ENCODE assay signal across 8 cellular contexts in genomic region chr17:15456972-15457722, GRCh38. TPM values are rescaled to one million over a fixed set of nuclear protein-coding genes. Genes with fewer than 3 reads are reported as not detected.
A peak's percentile ranks its signal among the peaks of the same experiment; 100 is the strongest.
DNase-seq lines count a peak whose midpoint lies in the region; ATAC-seq and TF ChIP-seq lines count a peak whose summit lies in the region.

No MANE protein-coding gene starts in this region.

- H2BK5ac ChIP-seq in neuronal stem cell (ENCODE audit: low read length), result no peak overlapping the region

- no peak for ATAC-seq in PC-3

- no peak overlapping the region for H3K4ac ChIP-seq in neuronal stem cell (ENCODE audit: low read length)

- H3K27me3 ChIP-seq in PC-3 (ENCODE audit: low read length) (no peaks in the 10 kb centered on the region), neuronal stem cell (ENCODE audit: control insufficient read depth in 3 of 3, insufficient read depth in 3 of 3, low read depth in 1 of 3, low read length in 3 of 3) (no peaks in the 10 kb centered on the region)

- no peaks in the 10 kb centered on the region for H3K79me2 ChIP-seq in PC-3 (ENCODE audit: low read length)

- intact Hi-C loops in PC-3 (cut with micrococcal nuclease), result no loop called here

- H3K36me3 ChIP-seq in PC-3 (ENCODE audit: low read depth, low read length) (peaks cover 5% of the 10 kb centered on the region), neuronal stem cell (replicated peaks in 1 of 2; ENCODE audit: control insufficient read depth in 2 of 2, insufficient read depth in 2 of 2, low read length in 2 of 2) (peaks cover 0 to 4% of the 10 kb centered on the region in 2 donors)

- DNase-seq in AG10803 (ENCODE audit: low read depth), result peak; percentile 99
- DNase-seq in PC-3, result peak; percentile 45
- peak; percentile 94 for DNase-seq in fibroblast of mammary gland (ENCODE audit: low read depth)
- DNase-seq in neuronal stem cell (ENCODE audit: low spot score), result no peak
- no peak for DNase-seq in NCI-H1930 (lab: John Stamatoyannopoulos, UW)
- DNase-seq in GM20000 (ENCODE audit: low spot score), result no peak
- no peak for DNase-seq in NCI-H1436 (lab: John Stamatoyannopoulos, UW)
- DNase-seq in activated naive CD4-positive, alpha-beta T cell treated with anti-CD3 and anti-CD28 coated beads, Interleukin-2, amount 10 ng/mL, durations not matched to agents 7 days and 5 days, result no peak

- H4K91ac ChIP-seq in neuronal stem cell (ENCODE audit: low read depth, low read length, poor library complexity), result no peak overlapping the region

- no peaks in the 10 kb centered on the region for H3K36me3 Mint-ChIP-seq in activated naive CD4-positive, alpha-beta T cell treated with anti-CD3 and anti-CD28 coated beads, Interleukin-2, amount 10 ng/mL, durations not matched to agents 7 days and 5 days

- BruUV-seq in PC-3 (replicated peaks; lab: Mats Ljungman, UMichigan), result no TSS peak

- CTCF ChIA-PET in PC-3 (lab: Charles Lee), result no interaction called here
- CTCF ChIA-PET in activated naive CD4-positive, alpha-beta T cell treated with anti-CD3 and anti-CD28 coated beads, Interleukin-2, amount 10 ng/mL, durations not matched to agents 7 days and 5 days (lab: Charles Lee), result interaction anchor here (0.7 kb wide), 1 partner anchor 21 kb away, joined by 3 read pairs; no protein-coding TSS in a partner anchor

- no peaks in the 10 kb centered on the region for H4K20me1 ChIP-seq in PC-3 (ENCODE audit: low read length)

- peak overlapping the region; percentile 27 for H3K4me3 ChIP-seq in AG10803 (ENCODE audit: low read length)
- no peak overlapping the region for H3K4me3 ChIP-seq in PC-3 (ENCODE audit: low read length)
- H3K4me3 ChIP-seq in fibroblast of mammary gland (ENCODE audit: control insufficient read depth, low read depth, low read length), result no peak overlapping the region
- H3K4me3 ChIP-seq in neuronal stem cell (ENCODE audit: low read length in 2 of 2), result no peak overlapping the region

- H3K18ac ChIP-seq in neuronal stem cell (ENCODE audit: low read length), result peak overlapping the region; percentile 39

- POLR2A ChIA-PET in PC-3 (lab: Charles Lee; ENCODE audit: unreplicated experiment), result no interaction called here

- H2BK120ac ChIP-seq in neuronal stem cell (ENCODE audit: low read depth, low read length), result no peak overlapping the region

- no peaks in the 10 kb centered on the region for H3K9me2 ChIP-seq in PC-3 (replicated peaks; ENCODE audit: low read length)

- H3K9me3 ChIP-seq in PC-3 (ENCODE audit: low read length), result no peaks in the 10 kb centered on the region
- H3K9me3 ChIP-seq in neuronal stem cell (replicated peaks in 1 of 2; ENCODE audit: control insufficient read depth in 2 of 2, insufficient read depth in 1 of 2, low read depth in 1 of 2, low read length in 2 of 2), result no peaks in the 10 kb centered on the region

- H3K27me3 Mint-ChIP-seq in activated naive CD4-positive, alpha-beta T cell treated with anti-CD3 and anti-CD28 coated beads, Interleukin-2, amount 10 ng/mL, durations not matched to agents 7 days and 5 days, result no peaks in the 10 kb centered on the region

- H3K79me1 ChIP-seq in neuronal stem cell (ENCODE audit: low read depth, low read length), result no peaks in the 10 kb centered on the region

- H4K8ac ChIP-seq in neuronal stem cell (ENCODE audit: low read depth, low read length), result no peak overlapping the region

- H3K4me1 Mint-ChIP-seq in activated naive CD4-positive, alpha-beta T cell treated with anti-CD3 and anti-CD28 coated beads, Interleukin-2, amount 10 ng/mL, durations not matched to agents 7 days and 5 days, result no peaks in the 10 kb centered on the region

- no peak overlapping the region for H2BK15ac ChIP-seq in neuronal stem cell (ENCODE audit: low read length)

- H3K9ac ChIP-seq in PC-3 (ENCODE audit: low read length) (no peak overlapping the region), neuronal stem cell (ENCODE audit: low read depth, low read length, poor library complexity) (no peak overlapping the region)

- no peak overlapping the region for H3K27ac Mint-ChIP-seq in activated naive CD4-positive, alpha-beta T cell treated with anti-CD3 and anti-CD28 coated beads, Interleukin-2, amount 10 ng/mL, durations not matched to agents 7 days and 5 days

- no CpG with 5 or more reads among the region's 16 CpGs for WGBS in neuronal stem cell (ENCODE audit: extremely low coverage in 2 of 2, insufficient read length in 2 of 2, insufficient replicate concordance in 1 of 2), 2 donors

- peak; percentile 80 for TF ChIP-seq CTCF in AG10803 (conservative IDR thresholded peaks at IDR 0.05; ENCODE audit: low read length)
- TF ChIP-seq CTCF in PC-3 (conservative IDR thresholded peaks at IDR 0.05; ENCODE audit: low read depth, low read length), result no peak; the same call in 1 of the 2 replicates
- peak; percentile 60 for TF ChIP-seq CTCF in fibroblast of mammary gland (conservative IDR thresholded peaks at IDR 0.05; ENCODE audit: control insufficient read depth, insufficient read depth, low read depth, low read length)
- TF ChIP-seq CTCF in GM20000 (IDR thresholded peaks at IDR 0.05; ENCODE audit: extremely low read depth, missing control alignments), result no peak

- H3K4me1 ChIP-seq in PC-3 (ENCODE audit: insufficient read depth, low read length) (peaks cover 5% of the 10 kb centered on the region; the same call in 1 of the 2 replicates), neuronal stem cell (ENCODE audit: control insufficient read depth in 2 of 2, insufficient read depth in 1 of 2, low read depth in 1 of 2, low read length in 2 of 2) (peaks cover 0 to 14% of the 10 kb centered on the region in 2 donors)

- H2AK5ac ChIP-seq in neuronal stem cell (ENCODE audit: low read depth, low read length), result no peak overlapping the region

- H3K4me2 ChIP-seq in PC-3 (ENCODE audit: low read length) (no peak overlapping the region), neuronal stem cell (ENCODE audit: insufficient read depth, low read length, poor library complexity, severe bottlenecking) (no peak overlapping the region)

- no peak overlapping the region for H3K27ac ChIP-seq in PC-3 (ENCODE audit: low read length)
- no peak overlapping the region for H3K27ac ChIP-seq in neuronal stem cell (replicated peaks; ENCODE audit: low read length)

- peaks cover 6% of the 10 kb centered on the region for H3K9me3 Mint-ChIP-seq in activated naive CD4-positive, alpha-beta T cell treated with anti-CD3 and anti-CD28 coated beads, Interleukin-2, amount 10 ng/mL, durations not matched to agents 7 days and 5 days

- H3K14ac ChIP-seq in neuronal stem cell (ENCODE audit: low read length), result no peak overlapping the region

- H3K23ac ChIP-seq in neuronal stem cell (ENCODE audit: low read depth, low read length, poor library complexity), result no peak overlapping the region

- H2AFZ ChIP-seq in PC-3 (ENCODE audit: low read length), result no peak overlapping the region
- no peak overlapping the region for H2AFZ ChIP-seq in neuronal stem cell (ENCODE audit: low read length)

- H3F3A ChIP-seq in PC-3 (ENCODE audit: low read length, unreplicated experiment), result no peaks in the 10 kb centered on the region

- no peak overlapping the region for H3K4me3 Mint-ChIP-seq in activated naive CD4-positive, alpha-beta T cell treated with anti-CD3 and anti-CD28 coated beads, Interleukin-2, amount 10 ng/mL, durations not matched to agents 7 days and 5 days

- no peak overlapping the region for H2BK12ac ChIP-seq in neuronal stem cell (ENCODE audit: low read length)

RNA-seq across cellular contexts. Expression of gene CDRT4, which starts 10.3 kb away (rescaled TPM):
- total RNA-seq in PC-3 (2014; rRNA removed), result 5.0 and 8.9 TPM in 2 replicates
- 10.4 TPM for polyA plus RNA-seq in neuronal stem cell (2013, experiment 1 of 2)
- polyA plus RNA-seq in neuronal stem cell (2013, experiment 2 of 2), result 12.6 TPM

Comparison
In these comparisons a context has a peak if more than half of its experiments do, and no peak if none do; other contexts are left out.
1. DNase-seq: peak in AG10803 (single experiment), PC-3 (single experiment) and fibroblast of mammary gland (single experiment); none in neuronal stem cell (single experiment), NCI-H1930 (0 of 2), GM20000 (single experiment), NCI-H1436 (single experiment) and activated naive CD4-positive, alpha-beta T cell treated with anti-CD3 and anti-CD28 coated beads, Interleukin-2, amount 10 ng/mL, durations not matched to agents 7 days and 5 days (single experiment).
2. CTCF ChIP-seq: peak in AG10803 (single experiment) and fibroblast of mammary gland (single experiment); none in PC-3 (single experiment) and GM20000 (single experiment).